Comparison of ENCODE assay signal across 8 cellular contexts in genomic region chr18:46946656-46947282, GRCh38. TPM values are rescaled to one million over a fixed set of nuclear protein-coding genes. Genes with fewer than 3 reads are reported as not detected.
DNase-seq lines count a peak whose midpoint lies in the region; ATAC-seq and TF ChIP-seq lines count a peak whose summit lies in the region.

No MANE protein-coding gene starts in this region.

- H3K9ac ChIP-seq in mucosa of rectum (ENCODE audit: low read depth in 1 of 2, low read length in 2 of 2): no peak overlapping the region

- peak; percentile 92 for ATAC-seq in GM18517 (IDR thresholded peaks at IDR 0.05; ENCODE audit: unreplicated experiment)
- peak; percentile 95 for ATAC-seq in HG02938 (IDR thresholded peaks at IDR 0.05; ENCODE audit: unreplicated experiment)
- ATAC-seq in activated CD8-positive, alpha-beta memory T cell treated with anti-CD3 and anti-CD28 coated beads, Interleukin-2, amount 10 ng/mL, durations not matched to agents 7 days and 5 days: peak; percentile 96
- peak; percentile 96 for ATAC-seq in stimulated activated effector memory CD8-positive, alpha-beta T cell treated with anti-CD3 and anti-CD28 coated beads, Interleukin-12 subunit alpha, Interleukin-12 subunit beta, amount 100 ng/mL, for 72 hours

- WGBS in esophagus muscularis mucosa: under 1% methylated on average over 32 of the region's 32 CpGs

- in situ Hi-C loops in HAP-1 (cut with MboI; ENCODE audit: low sequenced_read_pairs): no loop called here

- intact Hi-C loops in esophagus muscularis mucosa (cut with DNase I): no loop called here

- peaks cover 16% of the 10 kb centered on the region for H3K27me3 Mint-ChIP-seq in activated CD8-positive, alpha-beta memory T cell treated with anti-CD3 and anti-CD28 coated beads, Interleukin-2, amount 10 ng/mL, durations not matched to agents 7 days and 5 days

- H3K36me3 ChIP-seq in esophagus muscularis mucosa: no peaks in the 10 kb centered on the region
- no peaks in the 10 kb centered on the region for H3K36me3 ChIP-seq in mucosa of rectum (ENCODE audit: control insufficient read depth in 2 of 2, insufficient read depth in 2 of 2, low read length in 2 of 2)
- H3K36me3 ChIP-seq in HAP-1 (replicated peaks): no peaks in the 10 kb centered on the region

- no peak for TF ChIP-seq EP300 in esophagus muscularis mucosa (IDR thresholded peaks at IDR 0.05)

- peak overlapping the region in 1 of 4 donors; percentile 20 for H3K27ac ChIP-seq in esophagus muscularis mucosa (replicated peaks in 1 of 4)
- no peak overlapping the region for H3K27ac ChIP-seq in mucosa of rectum (ENCODE audit: low read depth in 2 of 2, low read length in 2 of 2)

- H3K4me3 Mint-ChIP-seq in activated CD8-positive, alpha-beta memory T cell treated with anti-CD3 and anti-CD28 coated beads, Interleukin-2, amount 10 ng/mL, durations not matched to agents 7 days and 5 days: no peak overlapping the region
- H3K4me3 Mint-ChIP-seq in stimulated activated effector memory CD8-positive, alpha-beta T cell treated with anti-CD3 and anti-CD28 coated beads, Interleukin-12 subunit alpha, Interleukin-12 subunit beta, amount 100 ng/mL, for 72 hours: no peak overlapping the region

- H3K9me3 ChIP-seq in esophagus muscularis mucosa: no peaks in the 10 kb centered on the region
- no peaks in the 10 kb centered on the region for H3K9me3 ChIP-seq in mucosa of rectum (ENCODE audit: control insufficient read depth in 2 of 2, low read length in 2 of 2)
- H3K9me3 ChIP-seq in HAP-1: no peaks in the 10 kb centered on the region

- no peak overlapping the region for H3K27ac Mint-ChIP-seq in activated CD8-positive, alpha-beta memory T cell treated with anti-CD3 and anti-CD28 coated beads, Interleukin-2, amount 10 ng/mL, durations not matched to agents 7 days and 5 days
- H3K27ac Mint-ChIP-seq in stimulated activated effector memory CD8-positive, alpha-beta T cell treated with anti-CD3 and anti-CD28 coated beads, Interleukin-12 subunit alpha, Interleukin-12 subunit beta, amount 100 ng/mL, for 72 hours: no peak overlapping the region

- H3K4me1 ChIP-seq in esophagus muscularis mucosa (peaks cover 0 to 14% (median 7%) of the 10 kb centered on the region in 4 donors), mucosa of rectum (ENCODE audit: control insufficient read depth in 2 of 2, insufficient read depth in 2 of 2, low read length in 2 of 2) (peaks cover 0 to 6% of the 10 kb centered on the region in 2 donors), HAP-1 (no peaks in the 10 kb centered on the region)

- TF ChIP-seq POLR2A in esophagus muscularis mucosa (IDR thresholded peaks at IDR 0.05; ENCODE audit: low read depth): no peak

- no peak for TF ChIP-seq CTCF in esophagus muscularis mucosa (IDR thresholded peaks at IDR 0.05)

- peak overlapping the region; percentile 57 to 65 (median 58) for H3K4me3 ChIP-seq in esophagus muscularis mucosa
- H3K4me3 ChIP-seq in mucosa of rectum (ENCODE audit: low read length in 2 of 2): peak overlapping the region; percentile 72 to 84
- no peak overlapping the region for H3K4me3 ChIP-seq in HAP-1

- no peaks in the 10 kb centered on the region for H3K36me3 Mint-ChIP-seq in activated CD8-positive, alpha-beta memory T cell treated with anti-CD3 and anti-CD28 coated beads, Interleukin-2, amount 10 ng/mL, durations not matched to agents 7 days and 5 days
- no peaks in the 10 kb centered on the region for H3K36me3 Mint-ChIP-seq in stimulated activated effector memory CD8-positive, alpha-beta T cell treated with anti-CD3 and anti-CD28 coated beads, Interleukin-12 subunit alpha, Interleukin-12 subunit beta, amount 100 ng/mL, for 72 hours

- CTCF ChIA-PET in activated CD8-positive, alpha-beta memory T cell treated with anti-CD3 and anti-CD28 coated beads, Interleukin-2, amount 10 ng/mL, durations not matched to agents 7 days and 5 days (lab: Charles Lee): no interaction called here

- no peaks in the 10 kb centered on the region for H3K9me3 Mint-ChIP-seq in activated CD8-positive, alpha-beta memory T cell treated with anti-CD3 and anti-CD28 coated beads, Interleukin-2, amount 10 ng/mL, durations not matched to agents 7 days and 5 days (ENCODE audit: low read depth)
- no peaks in the 10 kb centered on the region for H3K9me3 Mint-ChIP-seq in stimulated activated effector memory CD8-positive, alpha-beta T cell treated with anti-CD3 and anti-CD28 coated beads, Interleukin-12 subunit alpha, Interleukin-12 subunit beta, amount 100 ng/mL, for 72 hours

- DNase-seq in NCI-H446 (lab: John Stamatoyannopoulos, UW) (peak; percentile 67 to 87), esophagus muscularis mucosa (ENCODE audit: extremely low spot score) (peak; percentile 94), HAP-1 (ENCODE audit: low spot score in 2 of 2) (no peak)
- peak; percentile 76 for DNase-seq in activated CD8-positive, alpha-beta memory T cell treated with anti-CD3 and anti-CD28 coated beads, Interleukin-2, amount 10 ng/mL, durations not matched to agents 7 days and 5 days
- peak; percentile 26 to 78 for DNase-seq in stimulated activated effector memory CD8-positive, alpha-beta T cell treated with anti-CD3 and anti-CD28 coated beads, Interleukin-12 subunit alpha, Interleukin-12 subunit beta, amount 100 ng/mL, for 72 hours (ENCODE audit: low spot score in 2 of 2)

- H3K27me3 ChIP-seq in esophagus muscularis mucosa (peaks cover 0 to 3% (median 0%) of the 10 kb centered on the region in 4 donors), mucosa of rectum (ENCODE audit: control insufficient read depth in 2 of 2, insufficient read depth in 2 of 2, low read length in 2 of 2) (no peaks in the 10 kb centered on the region), HAP-1 (ENCODE audit: low read depth) (no peaks in the 10 kb centered on the region)

- no peaks in the 10 kb centered on the region for H3K4me1 Mint-ChIP-seq in activated CD8-positive, alpha-beta memory T cell treated with anti-CD3 and anti-CD28 coated beads, Interleukin-2, amount 10 ng/mL, durations not matched to agents 7 days and 5 days
- H3K4me1 Mint-ChIP-seq in stimulated activated effector memory CD8-positive, alpha-beta T cell treated with anti-CD3 and anti-CD28 coated beads, Interleukin-12 subunit alpha, Interleukin-12 subunit beta, amount 100 ng/mL, for 72 hours: no peaks in the 10 kb centered on the region

RNA-seq across cellular contexts. Expression of gene KATNAL2, which starts 29.4 kb away (rescaled TPM):
- total RNA-seq in activated CD8-positive, alpha-beta memory T cell treated with anti-CD3 and anti-CD28 coated beads, Interleukin-2, amount 10 ng/mL, durations not matched to agents 7 days and 5 days: under 1 TPM; 0.45 to 0.79 TPM
- 1 to 10 TPM in 3 of 4 donors, under 1 TPM in 1; 0.50 to 5.0 (median 4.3) TPM for total RNA-seq in esophagus muscularis mucosa

RNA-seq across cellular contexts. Expression of gene PIAS2, which starts 29.5 kb away (rescaled TPM):
- total RNA-seq in activated CD8-positive, alpha-beta memory T cell treated with anti-CD3 and anti-CD28 coated beads, Interleukin-2, amount 10 ng/mL, durations not matched to agents 7 days and 5 days: 10 to 100 TPM; 11.7 to 19.8 TPM
- 10 to 100 TPM; 18.1 to 26.9 (median 25.4) TPM for total RNA-seq in esophagus muscularis mucosa

Comparison
In these comparisons a context has a peak if more than half of its experiments do, and no peak if none do; other contexts are left out.
1. DNase-seq: peak in NCI-H446 (2 of 2), activated CD8-positive, alpha-beta memory T cell treated with anti-CD3 and anti-CD28 coated beads, Interleukin-2, amount 10 ng/mL, durations not matched to agents 7 days and 5 days (single experiment), esophagus muscularis mucosa (single experiment) and stimulated activated effector memory CD8-positive, alpha-beta T cell treated with anti-CD3 and anti-CD28 coated beads, Interleukin-12 subunit alpha, Interleukin-12 subunit beta, amount 100 ng/mL, for 72 hours (2 of 2); none in HAP-1 (0 of 2).
2. Peak in every context shown above with its lines, with median percentiles within 50 percentile points of each other: ATAC-seq.